In genomic region chr16:83968891-83969672, GRCh38 we compare ENCODE assay signal across 14 cellular contexts. TPM values are rescaled to one million over a fixed set of nuclear protein-coding genes. Genes with fewer than 3 reads are reported as not detected.
DNase-seq lines count a peak whose midpoint lies in the region; FAIRE-seq and TF ChIP-seq lines count a peak whose summit lies in the region.
"Had no signal": no experiment of that assay in that cellular context is flagged by ENCODE, and none has a peak within 500 bp of the region (broad histone marks: within the 10 kb centered on the region; RNA-seq: fewer than 3 reads in every experiment).

No MANE protein-coding gene starts in this region.

- H3K27me3 Mint-ChIP-seq in CD14-positive monocyte (ENCODE audit: low read depth in 3 of 3): peaks cover 32 to 53% (median 40%) of the 10 kb centered on the region in 3 donors
- H3K27me3 Mint-ChIP-seq in glutamatergic neuron (ENCODE audit: unreplicated experiment): peaks cover 11% of the 10 kb centered on the region
- peaks cover 11% of the 10 kb centered on the region for H3K27me3 Mint-ChIP-seq in neural crest cell (ENCODE audit: low read depth)
- H3K27me3 Mint-ChIP-seq in activated CD4-positive, alpha-beta T cell treated with anti-CD3 and anti-CD28 coated beads, Interleukin-2, amount 10 ng/mL, durations not matched to agents 24 days and 14 days: peaks cover 15% of the 10 kb centered on the region

- H3K9me3 Mint-ChIP-seq in CD14-positive monocyte (peaks cover 0 to 10% (median 3%) of the 10 kb centered on the region in 7 donors), glutamatergic neuron (ENCODE audit: unreplicated experiment) (peaks cover 8% of the 10 kb centered on the region), neural crest cell (no peaks in the 10 kb centered on the region)
- no peaks in the 10 kb centered on the region for H3K9me3 Mint-ChIP-seq in activated CD4-positive, alpha-beta T cell treated with anti-CD3 and anti-CD28 coated beads, Interleukin-2, amount 10 ng/mL, durations not matched to agents 24 days and 14 days

- H3K27ac Mint-ChIP-seq in CD14-positive monocyte (no peak overlapping the region), glutamatergic neuron (ENCODE audit: unreplicated experiment) (no peak overlapping the region), neural crest cell (ENCODE audit: unreplicated experiment) (no peak overlapping the region)
- H3K27ac Mint-ChIP-seq in activated CD4-positive, alpha-beta T cell treated with anti-CD3 and anti-CD28 coated beads, Interleukin-2, amount 10 ng/mL, durations not matched to agents 24 days and 14 days: no peak overlapping the region

- DNase-seq in CD14-positive monocyte (ENCODE audit: low spot score) (peak; percentile 45), NCI-H69 (lab: John Stamatoyannopoulos, UW) (peak; percentile 7), glutamatergic neuron (no peak), neural crest cell (ENCODE audit: low read depth, low spot score) (no peak), GM12891 (ENCODE audit: insufficient read length, low spot score) (no peak), NCI-H1417 (lab: John Stamatoyannopoulos, UW) (no peak), occipital lobe (lab: John Stamatoyannopoulos, UW) (no peak)
- DNase-seq in activated CD4-positive, alpha-beta T cell treated with anti-CD3 and anti-CD28 coated beads, Interleukin-2, amount 10 ng/mL, durations not matched to agents 24 days and 14 days: no peak
- DNase-seq: activated CD8-positive, alpha-beta memory T cell treated with anti-CD3 and anti-CD28 coated beads, Interleukin-2, amount 50 U/mL, for 48 hours; AML-193; DMS79 treated with DMSO at 0.1 percent for 48 hours; psoas muscle; stimulated activated CD4-positive, alpha-beta T cell treated with anti-CD3 and anti-CD28 coated beads, Interleukin-2, amount 100 ng/mL, for 24 hours had no signal

- TF ChIP-seq CTCF in CD14-positive monocyte (IDR thresholded peaks at IDR 0.05): no peak
- TF ChIP-seq CTCF in glutamatergic neuron (IDR thresholded peaks at IDR 0.05; ENCODE audit: partially characterized antibody, unreplicated experiment): no peak
- no peak for TF ChIP-seq CTCF in neural crest cell (conservative IDR thresholded peaks at IDR 0.05)

- intact Hi-C loops in CD14-positive monocyte (cut with micrococcal nuclease): loop anchor here (2.0 to 10.0 kb wide), 3 partner anchors 218 to 536 kb away; partner anchors contain the start of genes TAF1C (in 2 of the 2) and MEAK7 (in 1 of the 2)
- intact Hi-C loops in activated CD4-positive, alpha-beta T cell treated with anti-CD3 and anti-CD28 coated beads, Interleukin-2, amount 10 ng/mL, durations not matched to agents 24 days and 14 days (cut with micrococcal nuclease): no loop called here

- H3K36me3 Mint-ChIP-seq in CD14-positive monocyte (peaks cover 2 to 6% of the 10 kb centered on the region in 2 donors), glutamatergic neuron (ENCODE audit: unreplicated experiment) (no peaks in the 10 kb centered on the region), neural crest cell (ENCODE audit: low read depth) (no peaks in the 10 kb centered on the region)
- no peaks in the 10 kb centered on the region for H3K36me3 Mint-ChIP-seq in activated CD4-positive, alpha-beta T cell treated with anti-CD3 and anti-CD28 coated beads, Interleukin-2, amount 10 ng/mL, durations not matched to agents 24 days and 14 days (ENCODE audit: low read depth)

- FAIRE-seq in GM12891 (lab: Jason Lieb, UNC): no peak
- FAIRE-seq: frontal cortex had no signal

- no peak for TF ChIP-seq POLR2A in GM12891 (IDR thresholded peaks at IDR 0.05; ENCODE audit: low read depth, low read length)

- H3K4me3 Mint-ChIP-seq in CD14-positive monocyte: peak overlapping the region; percentile 49 to 74
- peak overlapping the region; percentile 84 for H3K4me3 Mint-ChIP-seq in glutamatergic neuron (ENCODE audit: unreplicated experiment)
- peak overlapping the region; percentile 81 for H3K4me3 Mint-ChIP-seq in neural crest cell
- no peak overlapping the region for H3K4me3 Mint-ChIP-seq in activated CD4-positive, alpha-beta T cell treated with anti-CD3 and anti-CD28 coated beads, Interleukin-2, amount 10 ng/mL, durations not matched to agents 24 days and 14 days

- peaks cover 2% of the 10 kb centered on the region for H3K4me1 Mint-ChIP-seq in CD14-positive monocyte
- peaks cover 3% of the 10 kb centered on the region for H3K4me1 Mint-ChIP-seq in glutamatergic neuron (ENCODE audit: low read depth, unreplicated experiment)
- H3K4me1 Mint-ChIP-seq in neural crest cell: no peaks in the 10 kb centered on the region
- H3K4me1 Mint-ChIP-seq in activated CD4-positive, alpha-beta T cell treated with anti-CD3 and anti-CD28 coated beads, Interleukin-2, amount 10 ng/mL, durations not matched to agents 24 days and 14 days: peaks cover 4% of the 10 kb centered on the region

TF ChIP-seq in GM12891, 5 proteins besides CTCF, POLR2A, EP300 and RAD21:
- no peak for TF ChIP-seq SPI1 (IDR thresholded peaks at IDR 0.05; ENCODE audit: low read depth, low read length)
- no peak for TF ChIP-seq POLR2AphosphoS5 (IDR thresholded peaks at IDR 0.05; ENCODE audit: low read depth, low read length)
- no peak for TF ChIP-seq PAX5 (IDR thresholded peaks at IDR 0.05; ENCODE audit: insufficient read depth, low read length, severe bottlenecking)
- TF ChIP-seq POU2F2 (IDR thresholded peaks at IDR 0.05; ENCODE audit: low read depth, low read length): no peak
- TF ChIP-seq TAF1 (IDR thresholded peaks at IDR 0.05; ENCODE audit: low read depth, low read length): no peak

RNA-seq across cellular contexts. Expression of gene NECAB2, which starts 1.0 kb away (rescaled TPM):
- 1 to 10 TPM in 1 of 2 donors, under 1 TPM in 1; 0.33 to 1.4 TPM for polyA plus RNA-seq in CD14-positive monocyte
- total RNA-seq in glutamatergic neuron (ENCODE audit: unreplicated experiment) (112 TPM), neural crest cell (16.2 and 19.6 TPM in 2 replicates), occipital lobe (1.9 TPM)
- not detected for polyA plus RNA-seq in GM12891 (2012; ENCODE audit: low read depth, missing spikeins)
- not detected in 2 replicates for total RNA-seq in activated CD4-positive, alpha-beta T cell treated with anti-CD3 and anti-CD28 coated beads, Interleukin-2, amount 10 ng/mL, durations not matched to agents 24 days and 14 days
- total RNA-seq: psoas muscle had no signal

RNA-seq across cellular contexts. Expression of gene OSGIN1, which starts 16.0 kb away (rescaled TPM):
- 1 to 10 TPM; 1.8 to 4.0 TPM for polyA plus RNA-seq in CD14-positive monocyte
- total RNA-seq in glutamatergic neuron (ENCODE audit: unreplicated experiment) (not detected), neural crest cell (2.4 and 3.0 TPM in 2 replicates), occipital lobe (0.31 TPM)
- polyA plus RNA-seq in GM12891 (2012; ENCODE audit: low read depth, missing spikeins): 0.23 TPM
- total RNA-seq in activated CD4-positive, alpha-beta T cell treated with anti-CD3 and anti-CD28 coated beads, Interleukin-2, amount 10 ng/mL, durations not matched to agents 24 days and 14 days: 0.72 and 1.3 TPM in 2 replicates
- total RNA-seq: frontal cortex had no signal

Comparison
In these comparisons a context has a peak if more than half of its experiments do, and no peak if none do; other contexts are left out.
1. DNase-seq: peak in CD14-positive monocyte (single experiment) and NCI-H69 (single experiment); none in glutamatergic neuron (single experiment), neural crest cell (single experiment), GM12891 (single experiment), NCI-H1417 (0 of 3), activated CD4-positive, alpha-beta T cell treated with anti-CD3 and anti-CD28 coated beads, Interleukin-2, amount 10 ng/mL, durations not matched to agents 24 days and 14 days (single experiment) and occipital lobe (single experiment).